12 cellular contexts compared by ENCODE assay signal in genomic region chr4:159071178-159071968, GRCh38. TPM values are rescaled to one million over a fixed set of nuclear protein-coding genes. Genes with fewer than 3 reads are reported as not detected.
DNase-seq lines count a peak whose midpoint lies in the region.
"Had no signal": no experiment of that assay in that cellular context is flagged by ENCODE, and none has a peak within 500 bp of the region (broad histone marks: within the 10 kb centered on the region; RNA-seq: fewer than 3 reads in every experiment).

No MANE protein-coding gene starts in this region.

- peaks cover 0 to 3% of the 10 kb centered on the region in 2 donors for H3K4me1 ChIP-seq in neuronal stem cell (ENCODE audit: control insufficient read depth in 2 of 2, insufficient read depth in 1 of 2, low read depth in 1 of 2, low read length in 2 of 2)

- no peaks in the 10 kb centered on the region for H3K27me3 ChIP-seq in neuronal stem cell (ENCODE audit: control insufficient read depth in 3 of 3, insufficient read depth in 3 of 3, low read depth in 1 of 3, low read length in 3 of 3)

- no peak overlapping the region for H2BK15ac ChIP-seq in neuronal stem cell (ENCODE audit: low read length)

- no peak overlapping the region for H2BK12ac ChIP-seq in neuronal stem cell (ENCODE audit: low read length)

- H3K4me3 Mint-ChIP-seq in activated T-helper 1 cell treated with anti-CD3 and anti-CD28 coated beads, Interleukin-12 subunit alpha, Interleukin-12 subunit beta, Interleukin-2, Interleukin-4 antibody, amounts not matched to agents 30 ng/mL and 10 ng/mL and 1 ng/mL, durations not matched to agents 14 hours and 24 hours and 36 hours: no peak overlapping the region

- peak overlapping the region; percentile 64 for H2AFZ ChIP-seq in neuronal stem cell (ENCODE audit: low read length)

- no peak overlapping the region for H2BK120ac ChIP-seq in neuronal stem cell (ENCODE audit: low read depth, low read length)

- no peak overlapping the region for H3K18ac ChIP-seq in neuronal stem cell (ENCODE audit: low read length)

- no peaks in the 10 kb centered on the region for H3K36me3 Mint-ChIP-seq in activated T-helper 1 cell treated with anti-CD3 and anti-CD28 coated beads, Interleukin-12 subunit alpha, Interleukin-12 subunit beta, Interleukin-2, Interleukin-4 antibody, amounts not matched to agents 30 ng/mL and 10 ng/mL and 1 ng/mL, durations not matched to agents 14 hours and 24 hours and 36 hours (ENCODE audit: low read depth)

- H3K9ac ChIP-seq in neuronal stem cell (ENCODE audit: low read depth, low read length, poor library complexity): no peak overlapping the region

- no peak overlapping the region for H3K27ac ChIP-seq in neuronal stem cell (replicated peaks; ENCODE audit: low read length)
- no peak overlapping the region for H3K27ac ChIP-seq in substantia nigra (ENCODE audit: low read depth, low read length, poor library complexity, severe bottlenecking)
- H3K27ac ChIP-seq: thoracic aorta had no signal

- intact Hi-C loops in activated T-helper 1 cell treated with anti-CD3 and anti-CD28 coated beads, Interleukin-12 subunit alpha, Interleukin-12 subunit beta, Interleukin-2, Interleukin-4 antibody, amounts not matched to agents 30 ng/mL and 10 ng/mL and 1 ng/mL, durations not matched to agents 14 hours and 24 hours and 36 hours (cut with micrococcal nuclease): no loop called here

- no peaks in the 10 kb centered on the region for H3K36me3 ChIP-seq in neuronal stem cell (replicated peaks in 1 of 2; ENCODE audit: control insufficient read depth in 2 of 2, insufficient read depth in 2 of 2, low read length in 2 of 2)
- H3K36me3 ChIP-seq: thoracic aorta had no signal

- H2AK5ac ChIP-seq in neuronal stem cell (ENCODE audit: low read depth, low read length): no peak overlapping the region

- no peaks in the 10 kb centered on the region for H3K79me1 ChIP-seq in neuronal stem cell (ENCODE audit: low read depth, low read length)

- H4K8ac ChIP-seq in neuronal stem cell (ENCODE audit: low read depth, low read length): no peak overlapping the region

- H3K23ac ChIP-seq in neuronal stem cell (ENCODE audit: low read depth, low read length, poor library complexity): no peak overlapping the region

- H3K9me3 ChIP-seq in neuronal stem cell (replicated peaks in 1 of 2; ENCODE audit: control insufficient read depth in 2 of 2, insufficient read depth in 1 of 2, low read depth in 1 of 2, low read length in 2 of 2): no peaks in the 10 kb centered on the region
- H3K9me3 ChIP-seq: thoracic aorta had no signal

- H3K27me3 Mint-ChIP-seq in activated T-helper 1 cell treated with anti-CD3 and anti-CD28 coated beads, Interleukin-12 subunit alpha, Interleukin-12 subunit beta, Interleukin-2, Interleukin-4 antibody, amounts not matched to agents 30 ng/mL and 10 ng/mL and 1 ng/mL, durations not matched to agents 14 hours and 24 hours and 36 hours (ENCODE audit: insufficient read depth): no peaks in the 10 kb centered on the region

- no peaks in the 10 kb centered on the region for H3K9me3 Mint-ChIP-seq in activated T-helper 1 cell treated with anti-CD3 and anti-CD28 coated beads, Interleukin-12 subunit alpha, Interleukin-12 subunit beta, Interleukin-2, Interleukin-4 antibody, amounts not matched to agents 30 ng/mL and 10 ng/mL and 1 ng/mL, durations not matched to agents 14 hours and 24 hours and 36 hours

- H3K4me3 ChIP-seq in neuronal stem cell (ENCODE audit: low read length in 2 of 2): no peak overlapping the region
- H3K4me3 ChIP-seq: thoracic aorta had no signal

- no peak overlapping the region for H2BK5ac ChIP-seq in neuronal stem cell (ENCODE audit: low read length)

- no peak overlapping the region for H3K4me2 ChIP-seq in neuronal stem cell (ENCODE audit: insufficient read depth, low read length, poor library complexity, severe bottlenecking)

- WGBS in neuronal stem cell (ENCODE audit: extremely low coverage in 2 of 2, insufficient read length in 2 of 2, insufficient replicate concordance in 1 of 2), 2 donors: no CpG with 5 or more reads among the region's 1 CpG

- peaks cover 19% of the 10 kb centered on the region for H3K4me1 Mint-ChIP-seq in activated T-helper 1 cell treated with anti-CD3 and anti-CD28 coated beads, Interleukin-12 subunit alpha, Interleukin-12 subunit beta, Interleukin-2, Interleukin-4 antibody, amounts not matched to agents 30 ng/mL and 10 ng/mL and 1 ng/mL, durations not matched to agents 14 hours and 24 hours and 36 hours (ENCODE audit: low read depth)

- no peak overlapping the region for H3K4ac ChIP-seq in neuronal stem cell (ENCODE audit: low read length)

- DNase-seq in GM03348 (ENCODE audit: low spot score) (peak; percentile 30), SW480 (ENCODE audit: low spot score) (peak; percentile 40), fibroblast of gingiva (ENCODE audit: low read depth) (peak; percentile 42), neuronal stem cell (ENCODE audit: low spot score) (no peak), NCI-H1092 treated with DMSO at 0.1 percent for 48 hours (lab: John Stamatoyannopoulos, UW) (no peak), substantia nigra (lab: John Stamatoyannopoulos, UW) (no peak), NCI-H69 (lab: John Stamatoyannopoulos, UW) (no peak)
- DNase-seq in activated T-helper 1 cell treated with anti-CD3 and anti-CD28 coated beads, Interleukin-12 subunit alpha, Interleukin-12 subunit beta, Interleukin-2, Interleukin-4 antibody, amounts not matched to agents 30 ng/mL and 10 ng/mL and 1 ng/mL, durations not matched to agents 14 hours and 24 hours and 36 hours (ENCODE audit: low spot score): no peak
- DNase-seq: activated CD4-positive, CD25-positive, alpha-beta regulatory T cell treated with anti-CD3 and anti-CD28 coated beads, Interleukin-2, amount 50 U/mL, for 72 hours; kidney; OCI-M1 had no signal

- no peak overlapping the region for H3K14ac ChIP-seq in neuronal stem cell (ENCODE audit: low read length)

- no peak overlapping the region for H4K91ac ChIP-seq in neuronal stem cell (ENCODE audit: low read depth, low read length, poor library complexity)

- no peak overlapping the region for H3K27ac Mint-ChIP-seq in activated T-helper 1 cell treated with anti-CD3 and anti-CD28 coated beads, Interleukin-12 subunit alpha, Interleukin-12 subunit beta, Interleukin-2, Interleukin-4 antibody, amounts not matched to agents 30 ng/mL and 10 ng/mL and 1 ng/mL, durations not matched to agents 14 hours and 24 hours and 36 hours

RNA-seq across cellular contexts. Expression of gene RAPGEF2, which starts 31.5 kb away (rescaled TPM):
- 19.0 TPM for polyA plus RNA-seq in neuronal stem cell (2013, experiment 1 of 2)
- polyA plus RNA-seq in neuronal stem cell (2013, experiment 2 of 2): 19.5 TPM
- total RNA-seq in activated T-helper 1 cell treated with anti-CD3 and anti-CD28 coated beads, Interleukin-12 subunit alpha, Interleukin-12 subunit beta, Interleukin-2, Interleukin-4 antibody, amounts not matched to agents 30 ng/mL and 10 ng/mL and 1 ng/mL, durations not matched to agents 14 hours and 24 hours and 36 hours: 27.5 and 28.3 TPM in 2 replicates

Comparison
In these comparisons a context has a peak if more than half of its experiments do, and no peak if none do; other contexts are left out.
1. DNase-seq: peak in GM03348 (single experiment), SW480 (single experiment) and fibroblast of gingiva (single experiment); none in neuronal stem cell (single experiment), NCI-H1092 treated with DMSO at 0.1 percent for 48 hours (single experiment), activated T-helper 1 cell treated with anti-CD3 and anti-CD28 coated beads, Interleukin-12 subunit alpha, Interleukin-12 subunit beta, Interleukin-2, Interleukin-4 antibody, amounts not matched to agents 30 ng/mL and 10 ng/mL and 1 ng/mL, durations not matched to agents 14 hours and 24 hours and 36 hours (single experiment), substantia nigra (0 of 49) and NCI-H69 (single experiment).